ENCODE assay signal across 2 cellular contexts in genomic region chr12:105961821-105962671, GRCh38.
TF ChIP-seq lines count a peak whose summit lies in the region.

No MANE protein-coding gene starts in this region.

TF ChIP-seq in SK-N-SH, 30 proteins besides CTCF, POLR2A, EP300 and RAD21:
- peak; percentile 24; the same call in 1 of the 2 replicates for TF ChIP-seq FOSL2 (IDR thresholded peaks at IDR 0.05; ENCODE audit: borderline replicate concordance, low read depth)
- no peak for TF ChIP-seq NFIC (IDR thresholded peaks at IDR 0.05; ENCODE audit: borderline replicate concordance)
- TF ChIP-seq NRF1 (IDR thresholded peaks at IDR 0.05; ENCODE audit: low read depth, low read length) = no peak

TF ChIP-seq in SK-N-SH treated with all-trans-retinoic acid at 6 μM for 48 hours, 23 proteins besides CTCF, POLR2A, EP300 and RAD21:
- TF ChIP-seq CSRNP3 (CRISPR knock-in tag; IDR thresholded peaks at IDR 0.05) (no peak), ARNTL (CRISPR knock-in tag; IDR thresholded peaks at IDR 0.05; ENCODE audit: borderline replicate concordance, low read depth) (no peak)
TF ChIP-seq in SK-N-SH treated with all-trans-retinoic acid at 6 μM for 48 hours: peak in this region for 0.
